10 cellular contexts compared by ENCODE assay signal in the genomic region with DNA sequence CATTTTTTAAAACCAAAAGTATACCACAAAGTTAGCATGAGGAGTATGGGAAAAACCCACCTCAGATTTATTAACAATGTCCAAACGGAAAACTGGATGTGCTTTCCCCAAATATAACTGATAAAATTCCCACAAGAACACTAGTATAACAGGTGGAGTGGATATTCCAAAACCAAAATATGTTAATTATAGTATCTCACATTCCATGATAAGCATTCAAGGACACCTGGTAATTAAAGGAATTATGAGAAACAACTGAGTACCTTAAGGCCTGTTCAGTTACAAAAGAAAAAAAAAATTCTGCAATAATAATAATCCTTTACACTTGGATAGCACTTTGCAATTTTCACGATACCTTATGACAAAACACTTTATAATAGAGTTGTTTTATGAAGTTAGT. TPM values are rescaled to one million over a fixed set of nuclear protein-coding genes. Genes with fewer than 3 reads are reported as not detected.
DNase-seq lines count a peak whose midpoint lies in the region; ATAC-seq and TF ChIP-seq lines count a peak whose summit lies in the region.
"Had no signal": no experiment of that assay in that cellular context is flagged by ENCODE, and none has a peak within 500 bp of the region (broad histone marks: within the 10 kb centered on the region; RNA-seq: fewer than 3 reads in every experiment).

No MANE protein-coding gene starts in this region.

- no peaks in the 10 kb centered on the region; the same call in 1 of the 2 replicates for H3K36me3 ChIP-seq in SJCRH30
- H3K36me3 ChIP-seq: thyroid gland had no signal

- H3K9me3 ChIP-seq in SJCRH30 (replicated peaks) = no peaks in the 10 kb centered on the region
- H3K9me3 ChIP-seq: thyroid gland had no signal

- no peaks in the 10 kb centered on the region for H3K27me3 Mint-ChIP-seq in activated T-cell treated with anti-CD3 and anti-CD28 coated beads, Interleukin-2, amount 50 U/mL, for 4 hours (ENCODE audit: low read depth)

- DNase-seq in activated T-cell treated with anti-CD3 and anti-CD28 coated beads, Interleukin-2, amount 50 U/mL, for 4 hours = no peak
- no peak for DNase-seq in activated T-cell treated with anti-CD3 and anti-CD28 coated beads, Interleukin-2, amount 50 U/mL, for 48 hours
- DNase-seq in SJCRH30 (no peak), epithelial cell of proximal tubule (ENCODE audit: low read depth) (no peak), AG20443 (ENCODE audit: low spot score) (no peak), DMS79 (lab: John Stamatoyannopoulos, UW) (no peak)
- no peak for DNase-seq in stimulated activated effector memory CD8-positive, alpha-beta T cell treated with anti-CD3 and anti-CD28 coated beads, Interleukin-12 subunit alpha, Interleukin-12 subunit beta, amount 100 ng/mL, for 72 hours (ENCODE audit: low spot score in 2 of 2)
- DNase-seq: stimulated activated CD4-positive, alpha-beta T cell treated with anti-CD3 and anti-CD28 coated beads, Interleukin-12 subunit alpha, Interleukin-12 subunit beta, amount 100 ng/mL, for 4 hours had no signal

- peaks cover 21% of the 10 kb centered on the region for H3K4me1 Mint-ChIP-seq in activated T-cell treated with anti-CD3 and anti-CD28 coated beads, Interleukin-2, amount 50 U/mL, for 4 hours (ENCODE audit: low read depth)
- H3K4me1 Mint-ChIP-seq in stimulated activated effector memory CD8-positive, alpha-beta T cell treated with anti-CD3 and anti-CD28 coated beads, Interleukin-12 subunit alpha, Interleukin-12 subunit beta, amount 100 ng/mL, for 72 hours = peaks cover 27% of the 10 kb centered on the region

- no peaks in the 10 kb centered on the region for H3K27me3 ChIP-seq in SJCRH30
- H3K27me3 ChIP-seq: thyroid gland had no signal

- peak overlapping the region; percentile 99 for H3K4me3 Mint-ChIP-seq in activated T-cell treated with anti-CD3 and anti-CD28 coated beads, Interleukin-2, amount 50 U/mL, for 4 hours
- peak overlapping the region; percentile 99 for H3K4me3 Mint-ChIP-seq in stimulated activated effector memory CD8-positive, alpha-beta T cell treated with anti-CD3 and anti-CD28 coated beads, Interleukin-12 subunit alpha, Interleukin-12 subunit beta, amount 100 ng/mL, for 72 hours

- H3K9me3 Mint-ChIP-seq in activated T-cell treated with anti-CD3 and anti-CD28 coated beads, Interleukin-2, amount 50 U/mL, for 4 hours = no peaks in the 10 kb centered on the region
- H3K9me3 Mint-ChIP-seq in stimulated activated effector memory CD8-positive, alpha-beta T cell treated with anti-CD3 and anti-CD28 coated beads, Interleukin-12 subunit alpha, Interleukin-12 subunit beta, amount 100 ng/mL, for 72 hours = peaks cover 2% of the 10 kb centered on the region

- H3K4me1 ChIP-seq in SJCRH30 = peaks cover 9% of the 10 kb centered on the region

- H3K36me3 Mint-ChIP-seq in activated T-cell treated with anti-CD3 and anti-CD28 coated beads, Interleukin-2, amount 50 U/mL, for 4 hours (ENCODE audit: insufficient read depth) = no peaks in the 10 kb centered on the region
- peaks cover 22% of the 10 kb centered on the region for H3K36me3 Mint-ChIP-seq in stimulated activated effector memory CD8-positive, alpha-beta T cell treated with anti-CD3 and anti-CD28 coated beads, Interleukin-12 subunit alpha, Interleukin-12 subunit beta, amount 100 ng/mL, for 72 hours

- TF ChIP-seq CTCF in epithelial cell of proximal tubule (conservative IDR thresholded peaks at IDR 0.05; ENCODE audit: low read depth, low read length) = no peak

- no peak overlapping the region for H3K27ac Mint-ChIP-seq in stimulated activated effector memory CD8-positive, alpha-beta T cell treated with anti-CD3 and anti-CD28 coated beads, Interleukin-12 subunit alpha, Interleukin-12 subunit beta, amount 100 ng/mL, for 72 hours

- H3K27ac ChIP-seq in SJCRH30 = no peak overlapping the region
- H3K27ac ChIP-seq: thyroid gland had no signal

- ATAC-seq in activated T-cell treated with anti-CD3 and anti-CD28 coated beads, Interleukin-2, amount 50 U/mL, for 4 hours = no peak
- no peak for ATAC-seq in stimulated activated effector memory CD8-positive, alpha-beta T cell treated with anti-CD3 and anti-CD28 coated beads, Interleukin-12 subunit alpha, Interleukin-12 subunit beta, amount 100 ng/mL, for 72 hours
- no peak for ATAC-seq in HG03280 (IDR thresholded peaks at IDR 0.05; ENCODE audit: unreplicated experiment)

- peak overlapping the region; percentile 84 for H3K4me3 ChIP-seq in SJCRH30
- peak overlapping the region; percentile 77 for H3K4me3 ChIP-seq in epithelial cell of proximal tubule (ENCODE audit: low read depth, low read length)

RNA-seq across cellular contexts. Expression of a gene that starts 1.9 kb away (rescaled TPM):
- total RNA-seq in activated T-cell treated with anti-CD3 and anti-CD28 coated beads, Interleukin-2, amount 50 U/mL, for 4 hours = 1 to 10 TPM; 2.8 to 3.8 (median 3.7) TPM
- 19.0 and 22.2 TPM in 2 replicates for total RNA-seq in SJCRH30 (2014; rRNA removed; shearing (Covaris generic))
- 4.6 and 6.3 TPM in 2 replicates for total RNA-seq in epithelial cell of proximal tubule
